ENCODE assay signal across 16 cellular contexts in genomic region chr2:216445489-216445888, GRCh38. TPM values are rescaled to one million over a fixed set of nuclear protein-coding genes. Genes with fewer than 3 reads are reported as not detected.
DNase-seq lines count a peak whose midpoint lies in the region; ATAC-seq and TF ChIP-seq lines count a peak whose summit lies in the region.
"Had no signal": no experiment of that assay in that cellular context is flagged by ENCODE, and none has a peak within 500 bp of the region (broad histone marks: within the 10 kb centered on the region; RNA-seq: fewer than 3 reads in every experiment).

No MANE protein-coding gene starts in this region.

- no peaks in the 10 kb centered on the region for H3K4me1 Mint-ChIP-seq in Caco-2 (ENCODE audit: low read depth, unreplicated experiment)
- no peaks in the 10 kb centered on the region for H3K4me1 Mint-ChIP-seq in naive thymus-derived CD8-positive, alpha-beta T cell

- H3K36me3 Mint-ChIP-seq in Caco-2 (ENCODE audit: insufficient read depth, unreplicated experiment): peaks cover 24% of the 10 kb centered on the region
- peaks cover 30 to 89% (median 66%) of the 10 kb centered on the region in 3 donors for H3K36me3 Mint-ChIP-seq in naive thymus-derived CD8-positive, alpha-beta T cell

- H3K27me3 Mint-ChIP-seq in Caco-2 (ENCODE audit: insufficient read depth, unreplicated experiment): no peaks in the 10 kb centered on the region
- H3K27me3 Mint-ChIP-seq in naive thymus-derived CD8-positive, alpha-beta T cell: no peaks in the 10 kb centered on the region
- H3K27me3 Mint-ChIP-seq: CD4-positive, CD25-positive, alpha-beta regulatory T cell had no signal

- no peak overlapping the region for H3K4me3 ChIP-seq in SK-N-SH (ENCODE audit: low read depth in 2 of 2, low read length in 1 of 2)
- no peak overlapping the region for H3K4me3 ChIP-seq in astrocyte of the spinal cord (ENCODE audit: low read depth, low read length)
- no peak overlapping the region for H3K4me3 ChIP-seq in Caco-2 (ENCODE audit: low read depth, low read length)
- H3K4me3 ChIP-seq: A549, MG63 had no signal

- ATAC-seq in SK-N-SH treated with all-trans-retinoic acid at 6 μM for 48 hours (peak; percentile 52), Right ventricle myocardium inferior (no peak)
- no peak for ATAC-seq in naive thymus-derived CD8-positive, alpha-beta T cell
- ATAC-seq: A549 had no signal

- DNase-seq in SK-N-SH: no peak
- peak; percentile 88 for DNase-seq in NCI-H2081 treated with DMSO at 0.1 percent for 48 hours (lab: John Stamatoyannopoulos, UW)
- peak; percentile 49 for DNase-seq in astrocyte of the spinal cord (ENCODE audit: low read depth, low spot score)
- no peak for DNase-seq in Caco-2
- no peak for DNase-seq in naive thymus-derived CD8-positive, alpha-beta T cell
- DNase-seq in NCI-H1694 treated with DMSO at 0.1 percent for 48 hours (lab: John Stamatoyannopoulos, UW): no peak
- no peak for DNase-seq in Right ventricle myocardium inferior (ENCODE audit: missing footprints)
- DNase-seq: AML-193; CD4-positive, CD25-positive, alpha-beta regulatory T cell; HFFc6; MG63; NCI-H187; NCI-H82; SIG-M5 had no signal

- no peak overlapping the region for H3K9ac ChIP-seq in SK-N-SH

- H3K36me3 ChIP-seq in SK-N-SH (replicated peaks in 1 of 2; ENCODE audit: control insufficient read depth in 1 of 2, insufficient read depth in 2 of 2, low read length in 1 of 2): peaks cover 63 to 64% of the 10 kb centered on the region in 2 experiments
- no peaks in the 10 kb centered on the region; the same call in 1 of the 2 replicates for H3K36me3 ChIP-seq in Caco-2 (ENCODE audit: control insufficient read depth, insufficient read depth, low read length)

- peaks cover 7% of the 10 kb centered on the region for H3F3A ChIP-seq in SK-N-SH (replicated peaks; ENCODE audit: insufficient read depth)

- no peaks in the 10 kb centered on the region for H3K9me3 Mint-ChIP-seq in Caco-2 (ENCODE audit: unreplicated experiment)
- H3K9me3 Mint-ChIP-seq in naive thymus-derived CD8-positive, alpha-beta T cell: peaks cover 0 to 10% (median 7%) of the 10 kb centered on the region in 9 donors
- H3K9me3 Mint-ChIP-seq: HFFc6 had no signal

- no peaks in the 10 kb centered on the region for H3K27me3 ChIP-seq in SK-N-SH (ENCODE audit: insufficient read depth)
- no peaks in the 10 kb centered on the region for H3K27me3 ChIP-seq in Caco-2 (replicated peaks; ENCODE audit: control insufficient read depth, insufficient read depth, low read length)
- H3K27me3 ChIP-seq: MG63 had no signal

- TF ChIP-seq EP300 in SK-N-SH (IDR thresholded peaks at IDR 0.05; ENCODE audit: borderline replicate concordance in 1 of 2, low read depth in 1 of 2, low read length in 1 of 2): no peak

- peak overlapping the region in 1 of 2 experiments; percentile 36; a peak in 1 of 4 replicates for H3K27ac ChIP-seq in SK-N-SH (ENCODE audit: low read depth in 2 of 2, low read length in 1 of 2)
- H3K27ac ChIP-seq: A549 had no signal

- no peaks in the 10 kb centered on the region for H3K9me2 ChIP-seq in SK-N-SH

- in situ Hi-C loops in astrocyte of the spinal cord (cut with HindIII; ENCODE audit: low sequenced_read_pairs): no loop called here

- no peaks in the 10 kb centered on the region for H4K20me1 ChIP-seq in SK-N-SH (ENCODE audit: insufficient read depth)

- POLR2A ChIA-PET in SK-N-SH (lab: Yijun Ruan, JAX) (no interaction called here), Caco-2 (lab: Charles Lee) (no interaction called here)
- POLR2A ChIA-PET in naive thymus-derived CD8-positive, alpha-beta T cell (lab: Charles Lee): interaction anchor here (0.7 kb wide), 1 partner anchor 10 kb away, joined by 3 read pairs; no protein-coding TSS in a partner anchor

- 91% methylated on average over 5 of the region's 5 CpGs for WGBS in SK-N-SH (ENCODE audit: low lambda C conversion rate)

- H3K4me1 ChIP-seq in SK-N-SH (ENCODE audit: control insufficient read depth in 1 of 2, insufficient read depth in 2 of 2, low read depth in 1 of 2, low read length in 1 of 2) (peaks cover 0 to 2% of the 10 kb centered on the region in 2 experiments; a peak in 2 of 4 replicates), Caco-2 (no peaks in the 10 kb centered on the region)
- H3K4me1 ChIP-seq: A549 had no signal

- H3K9me3 ChIP-seq in SK-N-SH (no peaks in the 10 kb centered on the region), Caco-2 (no peaks in the 10 kb centered on the region)
- H3K9me3 ChIP-seq: A549, MG63 had no signal

- H3K4me2 ChIP-seq in SK-N-SH: no peak overlapping the region
- H3K4me2 ChIP-seq: A549 had no signal

- no peak for TF ChIP-seq CTCF in SK-N-SH (IDR thresholded peaks at IDR 0.05)
- TF ChIP-seq CTCF in astrocyte of the spinal cord (IDR thresholded peaks at IDR 0.05; ENCODE audit: low read depth, low read length): no peak
- no peak for TF ChIP-seq CTCF in Caco-2 (IDR thresholded peaks at IDR 0.05; ENCODE audit: insufficient read depth in 1 of 2, low read depth in 1 of 2, low read length in 1 of 2, severe bottlenecking in 1 of 2, unreplicated experiment in 1 of 2)

- no peak for TF ChIP-seq RAD21 in SK-N-SH (IDR thresholded peaks at IDR 0.05; ENCODE audit: low read length)

- no peaks in the 10 kb centered on the region for H3K79me2 ChIP-seq in SK-N-SH (ENCODE audit: insufficient read depth)

- no peak overlapping the region for H3K4me3 Mint-ChIP-seq in Caco-2 (ENCODE audit: unreplicated experiment)
- no peak overlapping the region for H3K4me3 Mint-ChIP-seq in naive thymus-derived CD8-positive, alpha-beta T cell
- H3K4me3 Mint-ChIP-seq: CD4-positive, CD25-positive, alpha-beta regulatory T cell; HFFc6 had no signal

- no peak overlapping the region for H2AFZ ChIP-seq in SK-N-SH (ENCODE audit: low read depth)

- intact Hi-C loops in Caco-2 (cut with micrococcal nuclease; ENCODE audit: unreplicated experiment) (no loop called here), Right ventricle myocardium inferior (cut with DNase I) (no loop called here)

- no TSS peak for BruUV-seq in Caco-2 (replicated peaks; lab: Mats Ljungman, UMichigan)

- CTCF ChIA-PET in SK-N-SH (lab: Yijun Ruan, JAX) (interaction anchor here (0.8 kb wide), 1 partner anchor 248 kb away, joined by 3 read pairs; no protein-coding TSS in a partner anchor), Caco-2 (lab: Charles Lee) (no interaction called here)

- H3K27ac Mint-ChIP-seq in Caco-2 (ENCODE audit: unreplicated experiment): no peak overlapping the region
- no peak overlapping the region for H3K27ac Mint-ChIP-seq in naive thymus-derived CD8-positive, alpha-beta T cell
- H3K27ac Mint-ChIP-seq: CD4-positive, CD25-positive, alpha-beta regulatory T cell had no signal

TF ChIP-seq in SK-N-SH treated with all-trans-retinoic acid at 6 μM for 48 hours, 23 proteins besides CTCF, POLR2A, EP300 and RAD21 (continues in another document):
- TF ChIP-seq CREB5 (CRISPR knock-in tag; IDR thresholded peaks at IDR 0.05; ENCODE audit: low read depth) (no peak), ISL1 (CRISPR knock-in tag; IDR thresholded peaks at IDR 0.05) (peak; percentile 19; the same call in 1 of the 2 replicates), TCF4 (CRISPR knock-in tag; IDR thresholded peaks at IDR 0.05; ENCODE audit: borderline replicate concordance) (no peak), PPARA (CRISPR knock-in tag; IDR thresholded peaks at IDR 0.05; ENCODE audit: borderline replicate concordance) (no peak), SNAI2 (CRISPR knock-in tag; IDR thresholded peaks at IDR 0.05) (no peak)

TF ChIP-seq in SK-N-SH, 30 proteins besides CTCF, POLR2A, EP300 and RAD21:
- no peak for TF ChIP-seq MEF2A (IDR thresholded peaks at IDR 0.05; ENCODE audit: borderline replicate concordance, low read depth)
- no peak for TF ChIP-seq GATA2 (CRISPR knock-in tag; IDR thresholded peaks at IDR 0.05)
- no peak for TF ChIP-seq ELF1 (IDR thresholded peaks at IDR 0.05)

RNA-seq across cellular contexts. Expression of gene SMARCAL1, which starts 33.2 kb away (rescaled TPM):
- polyA plus RNA-seq in SK-N-SH (2012; rRNA removed): 26.1 and 27.0 TPM in 2 replicates
- polyA plus RNA-seq in SK-N-SH (2012; cell fraction: cytosol; rRNA removed): 16.0 and 19.7 TPM in 2 replicates
- polyA plus RNA-seq in SK-N-SH (2012; cell fraction: nucleus; rRNA removed): 21.7 and 28.1 TPM in 2 replicates
- total RNA-seq in Caco-2 (2022) (24.1 and 26.0 TPM in 2 replicates), Right ventricle myocardium inferior (10.5 TPM)
- total RNA-seq in naive thymus-derived CD8-positive, alpha-beta T cell: 10 to 100 TPM; 22.2 to 22.5 TPM
- 10 to 100 TPM; 18.7 to 22.0 (median 19.4) TPM for polyA plus RNA-seq in naive thymus-derived CD8-positive, alpha-beta T cell

RNA-seq across cellular contexts. Expression of gene RPL37A, which starts 53.2 kb away (rescaled TPM):
- polyA plus RNA-seq in SK-N-SH (2012; rRNA removed): 2,018 and 3,014 TPM in 2 replicates
- 1,664 and 2,199 TPM in 2 replicates for polyA plus RNA-seq in SK-N-SH (2012; cell fraction: cytosol; rRNA removed)
- polyA plus RNA-seq in SK-N-SH (2012; cell fraction: nucleus; rRNA removed): 828 and 1,169 TPM in 2 replicates
- 2,873 and 2,887 TPM in 2 replicates for total RNA-seq in Caco-2 (2022)
- 1,000 to 10,000 TPM; 3,176 to 3,258 TPM for total RNA-seq in naive thymus-derived CD8-positive, alpha-beta T cell
- 1,000 to 10,000 TPM; 4,502 to 5,032 (median 4,635) TPM for polyA plus RNA-seq in naive thymus-derived CD8-positive, alpha-beta T cell
- total RNA-seq in Right ventricle myocardium inferior: 2,083 TPM

Comparison
In these comparisons a context has a peak if more than half of its experiments do, and no peak if none do; other contexts are left out.
1. DNase-seq: peak in NCI-H2081 treated with DMSO at 0.1 percent for 48 hours (single experiment) and astrocyte of the spinal cord (single experiment); none in SK-N-SH (single experiment), Caco-2 (0 of 2), naive thymus-derived CD8-positive, alpha-beta T cell (0 of 10), NCI-H1694 treated with DMSO at 0.1 percent for 48 hours (single experiment) and Right ventricle myocardium inferior (single experiment).